Comparison of ENCODE assay signal across 27 cellular contexts in the genomic region with DNA sequence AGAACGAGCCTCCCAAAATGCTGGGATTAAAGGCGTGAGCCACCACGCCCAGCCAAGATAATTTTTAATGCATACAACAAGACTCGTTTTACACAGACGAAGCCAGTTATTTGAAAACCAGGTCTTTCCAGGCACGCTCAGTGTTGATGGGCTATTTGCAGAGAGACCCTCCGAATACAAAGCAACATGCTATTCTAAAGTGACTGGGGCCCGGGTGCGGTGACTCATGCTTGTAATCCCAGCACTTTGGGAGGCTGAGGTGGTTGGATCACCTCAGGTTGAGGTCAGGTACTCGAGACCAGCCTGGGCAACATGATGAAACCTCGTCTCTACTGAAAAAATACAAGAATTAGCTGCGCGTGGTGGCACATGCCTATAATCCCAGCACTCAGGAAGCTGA. TPM values are rescaled to one million over a fixed set of nuclear protein-coding genes. Genes with fewer than 3 reads are reported as not detected.
DNase-seq lines count a peak whose midpoint lies in the region; ATAC-seq, FAIRE-seq and TF ChIP-seq lines count a peak whose summit lies in the region.
"Had no signal": no experiment of that assay in that cellular context is flagged by ENCODE, and none has a peak within 500 bp of the region (broad histone marks: within the 10 kb centered on the region; RNA-seq: fewer than 3 reads in every experiment).

No MANE protein-coding gene starts in this region.

- TF ChIP-seq POLR2A in H1 (IDR thresholded peaks at IDR 0.05; ENCODE audit: control extremely low read depth in 1 of 2, low read depth in 2 of 2, low read length in 2 of 2), result no peak
- TF ChIP-seq POLR2A in tibial nerve (IDR thresholded peaks at IDR 0.05), result no peak
- TF ChIP-seq POLR2A in erythroblast (IDR thresholded peaks at IDR 0.05; ENCODE audit: low read length), result no peak

- no peak overlapping the region for H2BK20ac ChIP-seq in H1 (ENCODE audit: low read length)

- H3K4me2 ChIP-seq in mammary epithelial cell (ENCODE audit: insufficient read depth, low read depth, low read length), result no peak overlapping the region
- H3K4me2 ChIP-seq in H1 (ENCODE audit: insufficient read depth in 1 of 2, low read depth in 2 of 2, low read length in 2 of 2), result no peak overlapping the region
- no peak overlapping the region for H3K4me2 ChIP-seq in osteoblast (ENCODE audit: insufficient read depth, low read length)
- no peak overlapping the region for H3K4me2 ChIP-seq in GM23248 (ENCODE audit: unreplicated experiment)

- H3K4me1 Mint-ChIP-seq in MCF 10A (ENCODE audit: insufficient read depth, unreplicated experiment), result peaks cover 13% of the 10 kb centered on the region

- H4K20me1 ChIP-seq in mammary epithelial cell (ENCODE audit: insufficient read depth, low read length) (no peaks in the 10 kb centered on the region), H1 (replicated peaks in 1 of 2; ENCODE audit: control insufficient read depth in 1 of 2, insufficient read depth in 2 of 2, low read length in 2 of 2) (no peaks in the 10 kb centered on the region), osteoblast (ENCODE audit: insufficient read depth, low read length) (no peaks in the 10 kb centered on the region), GM23248 (ENCODE audit: insufficient read depth) (no peaks in the 10 kb centered on the region)

- no peak for ATAC-seq in GM19397 (IDR thresholded peaks at IDR 0.05; ENCODE audit: unreplicated experiment)
- ATAC-seq: Panc1 had no signal

- H3F3A ChIP-seq in GM23248 (ENCODE audit: insufficient read depth), result no peaks in the 10 kb centered on the region

- H3K9me3 ChIP-seq in mammary epithelial cell (replicated peaks; ENCODE audit: insufficient read depth, low read length) (no peaks in the 10 kb centered on the region), H1 (ENCODE audit: insufficient read depth in 2 of 2, low read depth in 1 of 2, low read length in 1 of 2) (no peaks in the 10 kb centered on the region), osteoblast (ENCODE audit: low read depth, low read length) (no peaks in the 10 kb centered on the region), tibial nerve (no peaks in the 10 kb centered on the region), GM23248 (ENCODE audit: low read depth) (no peaks in the 10 kb centered on the region)
- H3K9me3 ChIP-seq: BE2C had no signal

- H2AFZ ChIP-seq in mammary epithelial cell (ENCODE audit: low read depth, low read length) (no peak overlapping the region), H1 (ENCODE audit: low read length) (no peak overlapping the region), osteoblast (ENCODE audit: low read length) (no peak overlapping the region), GM23248 (no peak overlapping the region)

- no peak overlapping the region for H3K27ac Mint-ChIP-seq in MCF 10A (ENCODE audit: low read depth, unreplicated experiment)

- H4K91ac ChIP-seq in H1 (replicated peaks; ENCODE audit: insufficient read length, low read length), result no peak overlapping the region

- H3K9me3 Mint-ChIP-seq in MCF 10A (ENCODE audit: unreplicated experiment), result no peaks in the 10 kb centered on the region

- FAIRE-seq in H1 (lab: Jason Lieb, UNC), result no peak
- FAIRE-seq: H54 had no signal

- POLR2A ChIA-PET in MCF 10A (lab: Yijun Ruan, JAX), result interaction anchor here (1.0 kb wide), 1 partner anchor 21 kb away, joined by 3 read pairs; no protein-coding TSS in a partner anchor
- POLR2A ChIA-PET in H1 (lab: Charles Lee; ENCODE audit: partially characterized antibody), result interaction anchor here (0.6 to 1.3 kb wide), 2 partner anchors 10 to 150 kb away, joined by 3 read pairs; partner anchors contain the start of gene MBLAC1

- H3K79me2 ChIP-seq in mammary epithelial cell (ENCODE audit: insufficient read depth, low read length) (no peaks in the 10 kb centered on the region), H1 (ENCODE audit: control insufficient read depth in 1 of 2, insufficient read depth in 2 of 2, low read length in 2 of 2) (no peaks in the 10 kb centered on the region), osteoblast (ENCODE audit: insufficient read depth, low read length) (no peaks in the 10 kb centered on the region), GM23248 (ENCODE audit: insufficient read depth) (no peaks in the 10 kb centered on the region)

- no peak overlapping the region for H3K14ac ChIP-seq in H1 (ENCODE audit: insufficient read length)

- in situ Hi-C loops in mammary epithelial cell (cut with MboI; ENCODE audit: low sequenced_read_pairs in 2 of 2), result no loop called here
- in situ Hi-C loops in GM23248 (cut with MboI), result no loop called here

- intact Hi-C loops in MCF 10A (cut with micrococcal nuclease) (no loop called here), mammary epithelial cell (cut with micrococcal nuclease) (no loop called here)

- BruUV-seq in MCF 10A (replicated peaks; lab: Mats Ljungman, UMichigan), result no TSS peak
- BruUV-seq in mammary epithelial cell (replicated peaks; lab: Mats Ljungman, UMichigan), result no TSS peak

- no peaks in the 10 kb centered on the region for H3K27me3 Mint-ChIP-seq in MCF 10A (ENCODE audit: insufficient read depth, unreplicated experiment)

- peak overlapping the region; percentile 44; the same call in 1 of the 2 replicates for H2BK5ac ChIP-seq in H1 (ENCODE audit: low read depth, low read length)

- dilution Hi-C loops in mammary epithelial cell (cut with HindIII; ENCODE audit: low sequenced_read_pairs), result no loop called here

- no peak overlapping the region for H3K23ac ChIP-seq in H1 (ENCODE audit: insufficient read length)

- H3K4ac ChIP-seq in H1 (replicated peaks; ENCODE audit: insufficient read length, low read depth, low read length), result no peak overlapping the region

- H4K5ac ChIP-seq in H1 (ENCODE audit: insufficient read length, low read depth, low read length), result no peak overlapping the region

- no peaks in the 10 kb centered on the region for H3K79me1 ChIP-seq in H1 (ENCODE audit: low read depth, low read length)

- H2BK12ac ChIP-seq in H1 (ENCODE audit: low read depth, low read length), result 0 out of 2 replicates have a peak overlapping the region, but pooled peaks have one; percentile 39

- H3K4me1 ChIP-seq in mammary epithelial cell (ENCODE audit: insufficient read depth, low read length) (no peaks in the 10 kb centered on the region), H1 (replicated peaks in 1 of 4; ENCODE audit: control insufficient read depth in 3 of 4, insufficient read depth in 4 of 4, low read length in 3 of 4) (peaks cover 0 to 4% (median under 1%) of the 10 kb centered on the region in 4 experiments; a peak in 1 of 7 replicates), osteoblast (ENCODE audit: insufficient read depth, low read length) (no peaks in the 10 kb centered on the region), tibial nerve (peaks cover 0 to 10% (median 0%) of the 10 kb centered on the region in 4 donors), GM23248 (ENCODE audit: insufficient read depth) (no peaks in the 10 kb centered on the region)

- H3K36me3 ChIP-seq in mammary epithelial cell (ENCODE audit: insufficient read depth, low read length) (no peaks in the 10 kb centered on the region), H1 (ENCODE audit: control insufficient read depth in 2 of 4, insufficient read depth in 4 of 4, low read length in 3 of 4) (no peaks in the 10 kb centered on the region), osteoblast (ENCODE audit: insufficient read depth, low read length) (no peaks in the 10 kb centered on the region), tibial nerve (peaks cover 0 to 4% (median 0%) of the 10 kb centered on the region in 3 donors), GM23248 (ENCODE audit: low read depth) (no peaks in the 10 kb centered on the region)
- H3K36me3 ChIP-seq: BE2C had no signal

- H3K18ac ChIP-seq in H1 (ENCODE audit: extremely low read depth, low read length), result peak overlapping the region; percentile 51

- WGBS in mammary epithelial cell (ENCODE audit: low coverage, missing lambda C conversion rate), result 88% methylated on average over 13 of the region's 13 CpGs
- 94% methylated on average over 13 of the region's 13 CpGs; no CpG with 5 or more reads in 1 of the 2 experiments for WGBS in H1 (ENCODE audit: extremely low coverage in 1 of 2, insufficient coverage in 1 of 2, insufficient read length in 1 of 2, insufficient replicate concordance in 2 of 2, low coverage in 1 of 2, low lambda C conversion rate in 2 of 2, missing lambda C conversion rate in 1 of 2), 2 experiments
- WGBS in tibial nerve, 2 donors, result 83 to 90% methylated on average over 13 of the region's 13 CpGs
- 78 to 82% methylated on average over 13 of the region's 13 CpGs for WGBS in GM23248 (ENCODE audit: low coverage in 1 of 2, low lambda C conversion rate in 2 of 2, missing lambda C conversion rate in 2 of 2), 2 experiments

- no peak overlapping the region for H2AK5ac ChIP-seq in H1 (ENCODE audit: low read depth, low read length)

- no peaks in the 10 kb centered on the region for H3K27me3 ChIP-seq in mammary epithelial cell (ENCODE audit: insufficient read depth, low read length)
- H3K27me3 ChIP-seq in H1 (replicated peaks in 1 of 4; ENCODE audit: control insufficient read depth in 3 of 4, extremely low read depth in 1 of 4, insufficient read depth in 3 of 4, low read length in 3 of 4), result no peaks in the 10 kb centered on the region
- peaks cover 3% of the 10 kb centered on the region for H3K27me3 ChIP-seq in osteoblast (ENCODE audit: insufficient read depth, low read length)
- no peaks in the 10 kb centered on the region for H3K27me3 ChIP-seq in tibial nerve
- peaks cover 4% of the 10 kb centered on the region; the same call in 1 of the 2 replicates for H3K27me3 ChIP-seq in GM23248 (replicated peaks; ENCODE audit: insufficient read depth)

- H3K36me3 Mint-ChIP-seq in MCF 10A (ENCODE audit: insufficient read depth, unreplicated experiment), result peaks cover 5% of the 10 kb centered on the region

- H3K4me3 Mint-ChIP-seq in MCF 10A (ENCODE audit: unreplicated experiment), result no peak overlapping the region

- TF ChIP-seq RAD21 in H1 (IDR thresholded peaks at IDR 0.05 in 1 of 2, conservative IDR thresholded peaks at IDR 0.05 in 1 of 2; ENCODE audit: low read depth in 2 of 2, low read length in 2 of 2), result no peak

- H3K27ac ChIP-seq in mammary epithelial cell (ENCODE audit: insufficient read depth, low read depth, low read length) (no peak overlapping the region), H1 (ENCODE audit: low read depth, low read length) (no peak overlapping the region), osteoblast (ENCODE audit: low read depth, low read length) (no peak overlapping the region), tibial nerve (peak overlapping the region; percentile 11 to 81 (median 47)), GM23248 (no peak overlapping the region)
- H3K27ac ChIP-seq: RWPE1 had no signal

- H3K9ac ChIP-seq in mammary epithelial cell (ENCODE audit: insufficient read depth, low read length) (no peak overlapping the region), H1 (replicated peaks in 1 of 4; ENCODE audit: extremely low read depth in 1 of 4, low read depth in 3 of 4, low read length in 3 of 4) (no peak overlapping the region), GM23248 (no peak overlapping the region)

- H2BK120ac ChIP-seq in H1 (replicated peaks; ENCODE audit: low read depth, low read length), result no peak overlapping the region

- peak overlapping the region; percentile 16; the same call in 1 of the 2 replicates for H4K8ac ChIP-seq in H1 (ENCODE audit: extremely low read depth, insufficient read depth, low read length)

- TF ChIP-seq CTCF in MCF 10A (IDR thresholded peaks at IDR 0.05; ENCODE audit: unreplicated experiment) (no peak), mammary epithelial cell (conservative IDR thresholded peaks at IDR 0.05 in 1 of 2, IDR thresholded peaks at IDR 0.05 in 1 of 2; ENCODE audit: extremely low read depth in 1 of 2, insufficient read depth in 1 of 2, low read depth in 1 of 2, low read length in 2 of 2) (no peak), H1 (IDR thresholded peaks at IDR 0.05; ENCODE audit: control extremely low read depth in 1 of 3, insufficient read depth in 1 of 3, low read depth in 1 of 3, low read length in 3 of 3) (no peak), osteoblast (IDR thresholded peaks at IDR 0.05; ENCODE audit: extremely low read depth, low read depth, low read length) (no peak), tibial nerve (IDR thresholded peaks at IDR 0.05) (no peak)

- DNase-seq in MCF 10A (ENCODE audit: unreplicated experiment) (peak; percentile 10), mammary epithelial cell (no peak), H1 (ENCODE audit: low read depth in 1 of 2, low spot score in 2 of 2) (no peak), osteoblast (ENCODE audit: insufficient read length, low spot score, missing footprints) (peak; percentile 57), tibial nerve (ENCODE audit: low spot score in 2 of 2) (no peak), erythroblast (lab: John Stamatoyannopoulos, UW) (no peak), GM23248 (no peak)
- DNase-seq: 8988T, ACHN, BE2C, DMS153, DND-41, Kasumi-1, MV-4-11, NCI-H1105, NCI-H1436 treated with DMSO at 0.1 percent for 48 hours, NCI-H1930, NCI-H2227 treated with DMSO at 0.1 percent for 48 hours, SHP77 had no signal

- H2BK15ac ChIP-seq in H1 (ENCODE audit: low read length), result no peak overlapping the region

- H3K56ac ChIP-seq in H1 (replicated peaks; ENCODE audit: insufficient read length, low read depth, low read length), result no peak overlapping the region

- no peak for TF ChIP-seq EP300 in H1 (IDR thresholded peaks at IDR 0.05; ENCODE audit: borderline replicate concordance in 1 of 2, low read depth in 2 of 2, low read length in 2 of 2)
- no peak for TF ChIP-seq EP300 in tibial nerve (IDR thresholded peaks at IDR 0.05)

- no peaks in the 10 kb centered on the region for H3K23me2 ChIP-seq in H1 (ENCODE audit: low read depth, low read length)

- CTCF ChIA-PET in MCF 10A (lab: Yijun Ruan, JAX) (interaction anchor here (0.6 to 1.4 kb wide), 3 partner anchors 14 to 67 kb away, joined by 3 to 4 read pairs (median 3); no protein-coding TSS in a partner anchor), mammary epithelial cell (lab: Charles Lee; ENCODE audit: low non-redundant PET) (interaction anchor here (1.1 kb wide), 1 partner anchor 1313 kb away, joined by 4 read pairs; no protein-coding TSS in a partner anchor), H1 (lab: Charles Lee; ENCODE audit: partially characterized antibody) (interaction anchor here (1.3 to 7.6 kb wide), 3 partner anchors 14 to 63 kb away, joined by 3 to 97 read pairs (median 17); no protein-coding TSS in a partner anchor)

- H3K9me2 ChIP-seq in GM23248 (ENCODE audit: insufficient read depth), result no peaks in the 10 kb centered on the region

- no peak overlapping the region for H3K4me3 ChIP-seq in mammary epithelial cell (replicated peaks in 1 of 3; ENCODE audit: insufficient read depth in 1 of 3, low read depth in 2 of 3, low read length in 3 of 3)
- no peak overlapping the region for H3K4me3 ChIP-seq in H1 (ENCODE audit: extremely low read depth in 1 of 4, insufficient read depth in 2 of 4, low read depth in 3 of 4, low read length in 4 of 4)
- no peak overlapping the region for H3K4me3 ChIP-seq in osteoblast (ENCODE audit: insufficient read depth, low read length)
- H3K4me3 ChIP-seq in tibial nerve, result no peak overlapping the region
- H3K4me3 ChIP-seq in GM23248, result no peak overlapping the region

RNA-seq across cellular contexts. Expression of gene AZGP1, which starts 0.8 kb away (rescaled TPM):
- total RNA-seq in MCF 10A (2022), result 0.58 and 0.59 TPM in 2 replicates
- total RNA-seq in mammary epithelial cell, result 1 to 10 TPM in 1 of 2 donors, not detected in 1; 9.3 TPM
- 0.14 TPM for polyA plus RNA-seq in mammary epithelial cell
- not detected for polyA minus RNA-seq in mammary epithelial cell
- 0.29 and 0.52 TPM in 2 replicates for total RNA-seq in H1 (2021; fragmentation: NEBNext Ultra II Directional; extraction: Animal tissue kit (Norgen Biotek cat#: 25700))
- 0.57 and 0.68 TPM in 2 replicates for polyA plus RNA-seq in H1 (2011; rRNA removed)
- polyA plus RNA-seq in H1 (2011; cell fraction: cytosol; rRNA removed), result 0.92 TPM
- 1.1 TPM for polyA plus RNA-seq in H1 (2011; cell fraction: nucleus; rRNA removed)
- polyA plus RNA-seq in H1 (2012, experiment 1 of 2), result 0.38 to 1.3 TPM (median 1.0 TPM) in 4 replicates
- polyA plus RNA-seq in H1 (2012, experiment 2 of 2), result 0.22 TPM
- polyA plus RNA-seq in H1 (2013, experiment 1 of 2), result 0.65 TPM
- 0.61 TPM for polyA plus RNA-seq in H1 (2013, experiment 2 of 2)
- 1.7 TPM in 1 of 2 replicates, not detected in the other for polyA minus RNA-seq in H1 (2011; rRNA and poly(A)+ RNA removed)
- not detected for polyA minus RNA-seq in H1 (2011; cell fraction: cytosol; rRNA and poly(A)+ RNA removed)
- polyA minus RNA-seq in H1 (2011; cell fraction: nucleus; rRNA and poly(A)+ RNA removed), result not detected
- not detected in 2 replicates for total RNA-seq in osteoblast
- total RNA-seq in tibial nerve, result 100 to 1,000 TPM in 2 of 4 donors, 10 to 100 TPM in 2; 68.7 to 182 (median 111) TPM
- not detected in 2 replicates for total RNA-seq in GM23248 (2014; rRNA removed; shearing (Covaris generic))
- not detected in 2 replicates for polyA plus RNA-seq in GM23248 (2016; fragmentation: Nextera tagmentation; extraction: Ambion mirVana)
- total RNA-seq: NCI-H460 had no signal

RNA-seq across cellular contexts. Expression of gene ZKSCAN1, which starts 38.8 kb away (rescaled TPM):
- total RNA-seq in MCF 10A (2022), result 80.2 and 86.2 TPM in 2 replicates
- total RNA-seq in mammary epithelial cell, result 10 to 100 TPM; 42.7 to 80.8 TPM
- polyA plus RNA-seq in mammary epithelial cell, result 15.2 TPM
- 72.0 TPM for polyA minus RNA-seq in mammary epithelial cell
- 37.7 and 40.6 TPM in 2 replicates for total RNA-seq in H1 (2021; fragmentation: NEBNext Ultra II Directional; extraction: Animal tissue kit (Norgen Biotek cat#: 25700))
- 8.2 and 9.3 TPM in 2 replicates for polyA plus RNA-seq in H1 (2011; rRNA removed)
- 16.9 TPM for polyA plus RNA-seq in H1 (2011; cell fraction: cytosol; rRNA removed)
- polyA plus RNA-seq in H1 (2011; cell fraction: nucleus; rRNA removed), result 31.1 TPM
- 12.1 to 18.6 TPM (median 14.9 TPM) in 4 replicates for polyA plus RNA-seq in H1 (2012, experiment 1 of 2)
- polyA plus RNA-seq in H1 (2012, experiment 2 of 2), result 1.7 TPM
- 11.8 TPM for polyA plus RNA-seq in H1 (2013, experiment 1 of 2)
- 10.7 TPM for polyA plus RNA-seq in H1 (2013, experiment 2 of 2)
- polyA minus RNA-seq in H1 (2011; rRNA and poly(A)+ RNA removed), result 60.6 and 68.2 TPM in 2 replicates
- polyA minus RNA-seq in H1 (2011; cell fraction: cytosol; rRNA and poly(A)+ RNA removed), result 28.3 TPM
- polyA minus RNA-seq in H1 (2011; cell fraction: nucleus; rRNA and poly(A)+ RNA removed), result 22.6 TPM
- total RNA-seq in osteoblast, result 46.0 and 46.3 TPM in 2 replicates
- total RNA-seq in tibial nerve, result 10 to 100 TPM; 32.4 to 37.5 (median 35.4) TPM
- 17.8 and 21.9 TPM in 2 replicates for total RNA-seq in GM23248 (2014; rRNA removed; shearing (Covaris generic))
- 33.7 and 37.0 TPM in 2 replicates for polyA plus RNA-seq in GM23248 (2016; fragmentation: Nextera tagmentation; extraction: Ambion mirVana)

RNA-seq across cellular contexts. Expression of gene GJC3, which starts 47.2 kb away (rescaled TPM):
- total RNA-seq in MCF 10A (2022) (not detected in 2 replicates), mammary epithelial cell (under 1 TPM in 1 of 2 donors, not detected in 1; 0.38 TPM), osteoblast (not detected in 2 replicates), tibial nerve (10 to 100 TPM in 1 of 4 donors, 1 to 10 TPM in 3; 3.3 to 11.7 (median 8.9) TPM)
- polyA plus RNA-seq in mammary epithelial cell (0.11 TPM), H1 (2011; rRNA removed) (1.7 and 2.7 TPM in 2 replicates), GM23248 (2016; fragmentation: Nextera tagmentation; extraction: Ambion mirVana) (not detected in 2 replicates)
- not detected for polyA minus RNA-seq in mammary epithelial cell
- 2.5 and 3.0 TPM in 2 replicates for total RNA-seq in H1 (2021; fragmentation: NEBNext Ultra II Directional; extraction: Animal tissue kit (Norgen Biotek cat#: 25700))
- polyA plus RNA-seq in H1 (2011; cell fraction: cytosol; rRNA removed), result 2.2 TPM
- 1.9 TPM for polyA plus RNA-seq in H1 (2011; cell fraction: nucleus; rRNA removed)
- polyA plus RNA-seq in H1 (2012, experiment 1 of 2), result 0.81 to 3.6 TPM (median 2.4 TPM) in 4 replicates
- polyA plus RNA-seq in H1 (2012, experiment 2 of 2), result 1.3 TPM
- 1.5 TPM for polyA plus RNA-seq in H1 (2013, experiment 1 of 2)
- 1.7 TPM for polyA plus RNA-seq in H1 (2013, experiment 2 of 2)
- 0.66 and 1.7 TPM in 2 replicates for polyA minus RNA-seq in H1 (2011; rRNA and poly(A)+ RNA removed)
- polyA minus RNA-seq in H1 (2011; cell fraction: cytosol; rRNA and poly(A)+ RNA removed), result not detected
- 2.4 TPM for polyA minus RNA-seq in H1 (2011; cell fraction: nucleus; rRNA and poly(A)+ RNA removed)
- not detected in 2 replicates for total RNA-seq in GM23248 (2014; rRNA removed; shearing (Covaris generic))
- total RNA-seq: HT-29, M059J, NCI-H460 had no signal

RNA-seq across cellular contexts. Expression of gene TRIM4, which starts 57.3 kb away (rescaled TPM):
- total RNA-seq in MCF 10A (2022) (28.1 and 28.2 TPM in 2 replicates), mammary epithelial cell (10 to 100 TPM; 23.2 to 24.5 TPM), osteoblast (26.4 and 29.5 TPM in 2 replicates), tibial nerve (10 to 100 TPM; 53.8 to 68.1 (median 58.1) TPM)
- polyA plus RNA-seq in mammary epithelial cell (10.5 TPM), H1 (2011; rRNA removed) (0.02 and 0.03 TPM in 2 replicates), GM23248 (2016; fragmentation: Nextera tagmentation; extraction: Ambion mirVana) (20.2 and 22.6 TPM in 2 replicates)
- polyA minus RNA-seq in mammary epithelial cell, result 9.8 TPM
- 6.6 and 7.3 TPM in 2 replicates for total RNA-seq in H1 (2021; fragmentation: NEBNext Ultra II Directional; extraction: Animal tissue kit (Norgen Biotek cat#: 25700))
- polyA plus RNA-seq in H1 (2011; cell fraction: cytosol; rRNA removed), result 0.01 TPM
- 0.10 TPM for polyA plus RNA-seq in H1 (2011; cell fraction: nucleus; rRNA removed)
- not detected in 4 replicates for polyA plus RNA-seq in H1 (2012, experiment 1 of 2)
- not detected for polyA plus RNA-seq in H1 (2012, experiment 2 of 2)
- polyA plus RNA-seq in H1 (2013, experiment 1 of 2), result 1.6 TPM
- polyA plus RNA-seq in H1 (2013, experiment 2 of 2), result 1.7 TPM
- 0.06 TPM in 1 of 2 replicates, not detected in the other for polyA minus RNA-seq in H1 (2011; rRNA and poly(A)+ RNA removed)
- not detected for polyA minus RNA-seq in H1 (2011; cell fraction: cytosol; rRNA and poly(A)+ RNA removed)
- not detected for polyA minus RNA-seq in H1 (2011; cell fraction: nucleus; rRNA and poly(A)+ RNA removed)
- 27.2 and 34.5 TPM in 2 replicates for total RNA-seq in GM23248 (2014; rRNA removed; shearing (Covaris generic))
- total RNA-seq: SK-MEL-5 had no signal

Comparison
In these comparisons a context has a peak if more than half of its experiments do, and no peak if none do; other contexts are left out.
1. DNase-seq: peak in MCF 10A (single experiment) and osteoblast (single experiment); none in mammary epithelial cell (single experiment), H1 (0 of 2), tibial nerve (0 of 2), erythroblast (0 of 2) and GM23248 (single experiment).
2. H3K27ac ChIP-seq: peak in tibial nerve (4 of 4); none in mammary epithelial cell (single experiment), H1 (single experiment), osteoblast (single experiment) and GM23248 (single experiment).
3. RNA of gene AZGP1, which starts 0.8 kb away (total RNA-seq): 68.7 to 182 TPM in tibial nerve; 9.3 TPM in mammary epithelial cell, 0.58 to 0.59 TPM in MCF 10A, 0.29 to 0.52 TPM in H1, not detected in osteoblast and not detected in GM23248; every median in the first group is over 4 times any median in the second.